In genomic region chr2:225608136-225608535, GRCh38 we compare ENCODE assay signal across 31 cellular contexts.
DNase-seq lines count a peak whose midpoint lies in the region; ATAC-seq and TF ChIP-seq lines count a peak whose summit lies in the region.
"Had no signal": no experiment of that assay in that cellular context is flagged by ENCODE, and none has a peak within 500 bp of the region (broad histone marks: within the 10 kb centered on the region; RNA-seq: fewer than 3 reads in every experiment).

No MANE protein-coding gene starts in this region.

- H3K4me3 ChIP-seq in SK-N-SH (ENCODE audit: low read depth in 2 of 2, low read length in 1 of 2) (no peak overlapping the region), mesendoderm (ENCODE audit: low read length) (no peak overlapping the region), endodermal cell (ENCODE audit: low read length) (no peak overlapping the region)
- H3K4me3 ChIP-seq: A549; BLaER1; BLaER1 treated with 17β-estradiol and CSF1 and Interleukin-3, amounts not matched to agents 10 nM and 100 nM had no signal

- peak in 1 of 2 experiments; percentile 35; a peak in 1 of 4 replicates for TF ChIP-seq EP300 in SK-N-SH (IDR thresholded peaks at IDR 0.05; ENCODE audit: borderline replicate concordance in 1 of 2, low read depth in 1 of 2, low read length in 1 of 2)

- no peak for ATAC-seq in SK-N-SH treated with all-trans-retinoic acid at 6 μM for 48 hours
- ATAC-seq: A549; CD8-positive, alpha-beta T cell had no signal

- DNase-seq in SK-N-SH (no peak), mesendoderm (peak; percentile 13), endodermal cell (no peak)
- DNase-seq: 8988T; ACHN; AML-193; BE2C; C1 segment of cervical spinal cord; Caco-2; Calu3; CD4-positive, alpha-beta memory T cell; CD4-positive, alpha-beta T cell; CD4-positive, CD25-positive, alpha-beta regulatory T cell; CD8-positive, alpha-beta memory T cell; CD8-positive, alpha-beta T cell; COR-L47; DMS 273 treated with DMSO at 0.1 percent for 48 hours; DMS153; DMS53; DMS79; DMS79 treated with DMSO at 0.1 percent for 48 hours; DND-41; EL had no signal

- H3K9me2 ChIP-seq in SK-N-SH = no peaks in the 10 kb centered on the region

- H4K20me1 ChIP-seq in SK-N-SH (ENCODE audit: insufficient read depth) = no peaks in the 10 kb centered on the region
- H4K20me1 ChIP-seq: BLaER1; BLaER1 treated with 17β-estradiol and CSF1 and Interleukin-3, amounts not matched to agents 10 nM and 100 nM had no signal

- CTCF ChIA-PET in SK-N-SH (lab: Yijun Ruan, JAX) = no interaction called here

- WGBS in SK-N-SH (ENCODE audit: low lambda C conversion rate) = 0% methylated on average over 1 of the region's 1 CpG
- no CpG with 5 or more reads among the region's 1 CpG for WGBS in mesendoderm (ENCODE audit: extremely low coverage, insufficient coverage, low lambda C conversion rate)
- WGBS in endodermal cell (ENCODE audit: insufficient coverage in 1 of 2, insufficient read length in 1 of 2), 2 experiments = 64% methylated on average over 1 of the region's 1 CpG; no CpG with 5 or more reads in 1 of the 2 experiments

- POLR2A ChIA-PET in SK-N-SH (lab: Yijun Ruan, JAX) = no interaction called here

- no peak overlapping the region for H3K23ac ChIP-seq in mesendoderm (ENCODE audit: low read length)

- H3K4ac ChIP-seq in mesendoderm (ENCODE audit: low read depth, low read length) = no peak overlapping the region

- H2BK5ac ChIP-seq in mesendoderm (ENCODE audit: low read length) = no peak overlapping the region

- H3K36me3 ChIP-seq in SK-N-SH (replicated peaks in 1 of 2; ENCODE audit: control insufficient read depth in 1 of 2, insufficient read depth in 2 of 2, low read length in 1 of 2) = no peaks in the 10 kb centered on the region
- H3K36me3 ChIP-seq in mesendoderm (ENCODE audit: control insufficient read depth, insufficient read depth, low read length) = no peaks in the 10 kb centered on the region
- no peaks in the 10 kb centered on the region for H3K36me3 ChIP-seq in endodermal cell (ENCODE audit: control insufficient read depth, insufficient read depth, low read length)
- H3K36me3 ChIP-seq: BE2C; BLaER1; BLaER1 treated with 17β-estradiol and CSF1 and Interleukin-3, amounts not matched to agents 10 nM and 100 nM had no signal

- no peaks in the 10 kb centered on the region for H3K27me3 ChIP-seq in SK-N-SH (ENCODE audit: insufficient read depth)
- no peaks in the 10 kb centered on the region for H3K27me3 ChIP-seq in mesendoderm (ENCODE audit: insufficient read depth, low read length, poor library complexity)
- no peaks in the 10 kb centered on the region for H3K27me3 ChIP-seq in endodermal cell (ENCODE audit: control insufficient read depth, insufficient read depth, low read length, poor library complexity, severe bottlenecking)
- H3K27me3 ChIP-seq: BE2C; BLaER1; BLaER1 treated with 17β-estradiol and CSF1 and Interleukin-3, amounts not matched to agents 10 nM and 100 nM had no signal

- H4K5ac ChIP-seq in mesendoderm (ENCODE audit: low read length) = no peak overlapping the region

- H3K56ac ChIP-seq in mesendoderm (ENCODE audit: low read length) = no peak overlapping the region

- H3K4me1 ChIP-seq in SK-N-SH (ENCODE audit: control insufficient read depth in 1 of 2, insufficient read depth in 2 of 2, low read depth in 1 of 2, low read length in 1 of 2) (no peaks in the 10 kb centered on the region), mesendoderm (ENCODE audit: control insufficient read depth, low read depth, low read length) (no peaks in the 10 kb centered on the region), endodermal cell (ENCODE audit: control insufficient read depth, insufficient read depth, low read length) (no peaks in the 10 kb centered on the region)
- H3K4me1 ChIP-seq: A549, BE2C, BLaER1, Caco-2 had no signal

- no peak for TF ChIP-seq RAD21 in SK-N-SH (IDR thresholded peaks at IDR 0.05; ENCODE audit: low read length)

- H3F3A ChIP-seq in SK-N-SH (replicated peaks; ENCODE audit: insufficient read depth) = no peaks in the 10 kb centered on the region

- no peak overlapping the region for H3K27ac Mint-ChIP-seq in endodermal cell
- H3K27ac Mint-ChIP-seq: B cell; CD14-positive monocyte; CD4-positive, alpha-beta memory T cell; CD4-positive, alpha-beta T cell; CD4-positive, CD25-positive, alpha-beta regulatory T cell; CD8-positive, alpha-beta memory T cell; CD8-positive, alpha-beta T cell had no signal

- H3K27ac ChIP-seq in SK-N-SH (ENCODE audit: low read depth in 2 of 2, low read length in 1 of 2) = no peak overlapping the region
- no peak overlapping the region for H3K27ac ChIP-seq in mesendoderm (ENCODE audit: low read depth, low read length)
- no peak overlapping the region for H3K27ac ChIP-seq in endodermal cell (ENCODE audit: low read depth, low read length)
- H3K27ac ChIP-seq: 22Rv1; A549; BLaER1; BLaER1 treated with 17β-estradiol and CSF1 and Interleukin-3, amounts not matched to agents 10 nM and 100 nM; C4-2B had no signal

- H3K9me3 ChIP-seq in SK-N-SH (no peaks in the 10 kb centered on the region), endodermal cell (ENCODE audit: control insufficient read depth, low read length) (no peaks in the 10 kb centered on the region)
- H3K9me3 ChIP-seq: A549, BE2C, BLaER1, Caco-2 had no signal

- no peak overlapping the region for H2AK5ac ChIP-seq in mesendoderm (ENCODE audit: low read length)

- H3K79me1 ChIP-seq in mesendoderm (ENCODE audit: low read length) = no peaks in the 10 kb centered on the region

- no peak for TF ChIP-seq CTCF in SK-N-SH (IDR thresholded peaks at IDR 0.05)
- TF ChIP-seq CTCF in endodermal cell (conservative IDR thresholded peaks at IDR 0.05) = no peak

- no peak overlapping the region for H4K8ac ChIP-seq in mesendoderm (ENCODE audit: low read depth, low read length)

- no peaks in the 10 kb centered on the region for H3K36me3 Mint-ChIP-seq in endodermal cell (ENCODE audit: low read depth)
- H3K36me3 Mint-ChIP-seq: CD14-positive monocyte; CD4-positive, alpha-beta memory T cell; CD4-positive, CD25-positive, alpha-beta regulatory T cell; CD8-positive, alpha-beta memory T cell; CD8-positive, alpha-beta T cell had no signal

- no peak overlapping the region for H3K9ac ChIP-seq in SK-N-SH
- H3K9ac ChIP-seq in mesendoderm (ENCODE audit: low read length) = no peak overlapping the region
- H3K9ac ChIP-seq in endodermal cell (ENCODE audit: extremely low read depth, low read length, poor library complexity, severe bottlenecking) = no peak overlapping the region
- H3K9ac ChIP-seq: BLaER1; BLaER1 treated with 17β-estradiol and CSF1 and Interleukin-3, amounts not matched to agents 10 nM and 100 nM had no signal

- no peak overlapping the region for H3K4me3 Mint-ChIP-seq in endodermal cell
- H3K4me3 Mint-ChIP-seq: B cell; CD14-positive monocyte; CD4-positive, alpha-beta memory T cell; CD4-positive, alpha-beta T cell; CD4-positive, CD25-positive, alpha-beta regulatory T cell; CD8-positive, alpha-beta memory T cell; CD8-positive, alpha-beta T cell had no signal

- H2BK120ac ChIP-seq in mesendoderm (ENCODE audit: low read depth, low read length) = no peak overlapping the region

- no peaks in the 10 kb centered on the region for H3K79me2 ChIP-seq in SK-N-SH (ENCODE audit: insufficient read depth)
- no peaks in the 10 kb centered on the region for H3K79me2 ChIP-seq in mesendoderm (ENCODE audit: control insufficient read depth, insufficient read depth, low read length)

- no peaks in the 10 kb centered on the region for H3K27me3 Mint-ChIP-seq in endodermal cell (ENCODE audit: insufficient read depth)
- H3K27me3 Mint-ChIP-seq: CD4-positive, alpha-beta T cell; CD4-positive, CD25-positive, alpha-beta regulatory T cell had no signal

- H3K4me2 ChIP-seq in SK-N-SH (no peak overlapping the region), mesendoderm (ENCODE audit: low read length) (no peak overlapping the region)
- H3K4me2 ChIP-seq: A549; BLaER1; BLaER1 treated with 17β-estradiol and CSF1 and Interleukin-3, amounts not matched to agents 10 nM and 100 nM had no signal

- no peak overlapping the region for H2AFZ ChIP-seq in SK-N-SH (ENCODE audit: low read depth)

- H3K9me3 Mint-ChIP-seq in endodermal cell = no peaks in the 10 kb centered on the region
- H3K9me3 Mint-ChIP-seq: CD4-positive, alpha-beta T cell; CD8-positive, alpha-beta T cell had no signal

- H3K4me1 Mint-ChIP-seq in endodermal cell = no peaks in the 10 kb centered on the region
- H3K4me1 Mint-ChIP-seq: B cell; CD14-positive monocyte; CD4-positive, alpha-beta memory T cell; CD4-positive, CD25-positive, alpha-beta regulatory T cell; CD8-positive, alpha-beta memory T cell had no signal

- no peak overlapping the region for H3K18ac ChIP-seq in mesendoderm (ENCODE audit: low read length)

- no peak overlapping the region for H2BK15ac ChIP-seq in mesendoderm (replicated peaks; ENCODE audit: low read depth)

TF ChIP-seq in SK-N-SH, 30 proteins besides CTCF, POLR2A, EP300 and RAD21:
- no peak for TF ChIP-seq FOSL2 (IDR thresholded peaks at IDR 0.05; ENCODE audit: borderline replicate concordance, low read depth)
- 0 out of 2 replicates have a peak, but pooled peaks have one; percentile 54 for TF ChIP-seq GATA2 (CRISPR knock-in tag; IDR thresholded peaks at IDR 0.05)

TF ChIP-seq in SK-N-SH treated with all-trans-retinoic acid at 6 μM for 48 hours, 23 proteins besides CTCF, POLR2A, EP300 and RAD21:
- no peak for TF ChIP-seq ZFP3 (CRISPR knock-in tag; IDR thresholded peaks at IDR 0.05)
- TF ChIP-seq ISL1 (CRISPR knock-in tag; IDR thresholded peaks at IDR 0.05) = no peak
- no peak for TF ChIP-seq CSDC2 (CRISPR knock-in tag; IDR thresholded peaks at IDR 0.05)
- no peak for TF ChIP-seq SNAI2 (CRISPR knock-in tag; IDR thresholded peaks at IDR 0.05)
- no peak for TF ChIP-seq BACH2 (CRISPR knock-in tag; IDR thresholded peaks at IDR 0.05; ENCODE audit: borderline replicate concordance)
